20 cellular contexts compared by ENCODE assay signal in the genomic region with DNA sequence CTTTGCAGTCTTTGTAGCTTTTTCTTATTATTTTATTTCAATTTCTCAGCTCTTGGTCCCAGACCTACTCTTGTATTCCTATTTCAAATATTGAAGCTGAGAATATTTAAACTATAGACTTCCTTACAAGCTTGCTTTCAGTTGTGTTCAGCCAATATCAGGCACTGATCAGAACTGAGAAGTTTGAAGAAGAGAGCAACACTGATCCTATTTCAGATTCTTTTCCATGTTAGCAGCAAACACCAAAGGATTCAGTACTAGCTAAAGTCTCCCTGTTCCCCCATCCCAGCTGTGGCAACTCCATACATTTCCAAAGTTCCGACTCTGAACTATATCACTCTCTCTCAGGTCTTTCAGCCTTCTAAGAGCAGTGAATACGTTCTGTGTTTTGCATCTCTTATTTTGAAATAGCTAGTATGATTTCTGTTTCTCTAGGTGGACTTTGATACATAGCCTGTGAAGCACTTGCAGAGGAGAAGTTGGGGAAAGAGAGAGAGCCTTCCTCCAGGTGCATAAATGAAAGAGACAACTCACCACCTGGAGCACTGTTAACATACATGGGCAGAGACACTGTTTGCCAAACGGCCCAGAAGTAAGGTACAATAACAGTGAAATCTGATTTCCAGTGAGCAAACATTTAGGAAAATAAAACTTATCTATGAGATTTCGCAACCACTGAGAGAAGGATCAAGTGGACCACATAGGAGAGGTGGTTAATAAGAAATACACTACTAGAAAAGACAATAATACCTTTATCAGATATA.
DNase-seq lines count a peak whose midpoint lies in the region; ATAC-seq, FAIRE-seq and TF ChIP-seq lines count a peak whose summit lies in the region.
"Had no signal": no experiment of that assay in that cellular context is flagged by ENCODE, and none has a peak within 500 bp of the region (broad histone marks: within the 10 kb centered on the region; RNA-seq: fewer than 3 reads in every experiment).

No MANE protein-coding gene starts in this region.

- 10 to 48% (median 22%) methylated on average over 4 of the region's 4 CpGs for WGBS in small intestine, 3 donors

- H3K4me3 ChIP-seq in colonic mucosa (no peak overlapping the region), small intestine (ENCODE audit: low read depth in 1 of 2, low read length in 2 of 2) (no peak overlapping the region), osteoblast (ENCODE audit: insufficient read depth, low read length) (no peak overlapping the region), foreskin fibroblast (ENCODE audit: low read depth in 1 of 2, low read length in 2 of 2) (no peak overlapping the region)
- H3K4me3 ChIP-seq: esophagus muscularis mucosa, lung, spleen, testis had no signal

- no peaks in the 10 kb centered on the region for H3K79me2 ChIP-seq in osteoblast (ENCODE audit: insufficient read depth, low read length)

- H2AFZ ChIP-seq in osteoblast (ENCODE audit: low read length): no peak overlapping the region

- no peak overlapping the region for H3K4me2 ChIP-seq in osteoblast (ENCODE audit: insufficient read depth, low read length)

- no peak overlapping the region for H3K9ac ChIP-seq in colonic mucosa (ENCODE audit: low read depth in 2 of 2, low read length in 2 of 2)

- FAIRE-seq in small intestine (lab: Jason Lieb, UNC): no peak
- FAIRE-seq: D721Med, G401.6, GM12892 had no signal

- no peaks in the 10 kb centered on the region for H4K20me1 ChIP-seq in osteoblast (ENCODE audit: insufficient read depth, low read length)

- H3K4me1 ChIP-seq in colonic mucosa (no peaks in the 10 kb centered on the region), small intestine (ENCODE audit: control insufficient read depth in 2 of 2, insufficient read depth in 1 of 2, low read depth in 1 of 2, low read length in 1 of 2) (no peaks in the 10 kb centered on the region), osteoblast (ENCODE audit: insufficient read depth, low read length) (no peaks in the 10 kb centered on the region)
- H3K4me1 ChIP-seq: esophagus muscularis mucosa, spleen, testis had no signal

- intact Hi-C loops in colonic mucosa (cut with DNase I): no loop called here

- TF ChIP-seq CTCF in colonic mucosa (IDR thresholded peaks at IDR 0.05) (no peak), osteoblast (IDR thresholded peaks at IDR 0.05; ENCODE audit: extremely low read depth, low read depth, low read length) (no peak), foreskin fibroblast (IDR thresholded peaks at IDR 0.05; ENCODE audit: low read depth, low read length) (no peak)

- H3K36me3 ChIP-seq in colonic mucosa: no peaks in the 10 kb centered on the region
- no peaks in the 10 kb centered on the region for H3K36me3 ChIP-seq in small intestine (ENCODE audit: control insufficient read depth in 2 of 2, insufficient read depth in 2 of 2, low read length in 2 of 2)
- H3K36me3 ChIP-seq in osteoblast (ENCODE audit: insufficient read depth, low read length): no peaks in the 10 kb centered on the region
- H3K36me3 ChIP-seq: esophagus muscularis mucosa, spleen had no signal

- H3K27ac ChIP-seq in colonic mucosa (no peak overlapping the region), small intestine (ENCODE audit: low read depth in 1 of 2, low read length in 1 of 2) (no peak overlapping the region), osteoblast (ENCODE audit: low read depth, low read length) (no peak overlapping the region)
- H3K27ac ChIP-seq: esophagus muscularis mucosa, spleen, testis had no signal

- peak; percentile 39 for DNase-seq in NCI-H2196 (lab: John Stamatoyannopoulos, UW; ENCODE audit: unreplicated experiment)
- peak; percentile 49 for DNase-seq in colonic mucosa
- peak; percentile 79 for DNase-seq in small intestine
- DNase-seq in SW480 (ENCODE audit: low spot score): no peak
- DNase-seq in osteoblast (ENCODE audit: insufficient read length, low spot score, missing footprints): no peak
- DNase-seq in anterior cingulate cortex (lab: John Stamatoyannopoulos, UW): no peak
- no peak for DNase-seq in foreskin fibroblast
- DNase-seq: activated CD4-positive, alpha-beta T cell treated with anti-CD3 and anti-CD28 coated beads, Interleukin-2, amount 50 U/mL, for 4 hours; activated T-cell treated with anti-CD3 and anti-CD28 coated beads, Interleukin-2, amount 50 U/mL, for 48 hours; H9; NCI-H1436 treated with DMSO at 0.1 percent for 48 hours; posterior cingulate gyrus; spleen; testis had no signal

- H3K27me3 ChIP-seq in colonic mucosa (no peaks in the 10 kb centered on the region), small intestine (ENCODE audit: control insufficient read depth in 2 of 2, insufficient read depth in 2 of 2, low read length in 2 of 2) (no peaks in the 10 kb centered on the region), osteoblast (ENCODE audit: insufficient read depth, low read length) (no peaks in the 10 kb centered on the region)
- H3K27me3 ChIP-seq: spleen, testis had no signal

- H3K9me3 ChIP-seq in colonic mucosa (no peaks in the 10 kb centered on the region), small intestine (ENCODE audit: control insufficient read depth, low read depth) (no peaks in the 10 kb centered on the region), osteoblast (ENCODE audit: low read depth, low read length) (no peaks in the 10 kb centered on the region)
- H3K9me3 ChIP-seq: esophagus muscularis mucosa, testis had no signal

- peak; percentile 72 for ATAC-seq in GM19397 (IDR thresholded peaks at IDR 0.05; ENCODE audit: unreplicated experiment)

Comparison
In these comparisons a context has a peak if more than half of its experiments do, and no peak if none do; other contexts are left out.
1. DNase-seq: peak in NCI-H2196 (single experiment), colonic mucosa (single experiment) and small intestine (single experiment); none in SW480 (single experiment), osteoblast (single experiment), anterior cingulate cortex (0 of 58) and foreskin fibroblast (0 of 2).